In the genomic region with DNA sequence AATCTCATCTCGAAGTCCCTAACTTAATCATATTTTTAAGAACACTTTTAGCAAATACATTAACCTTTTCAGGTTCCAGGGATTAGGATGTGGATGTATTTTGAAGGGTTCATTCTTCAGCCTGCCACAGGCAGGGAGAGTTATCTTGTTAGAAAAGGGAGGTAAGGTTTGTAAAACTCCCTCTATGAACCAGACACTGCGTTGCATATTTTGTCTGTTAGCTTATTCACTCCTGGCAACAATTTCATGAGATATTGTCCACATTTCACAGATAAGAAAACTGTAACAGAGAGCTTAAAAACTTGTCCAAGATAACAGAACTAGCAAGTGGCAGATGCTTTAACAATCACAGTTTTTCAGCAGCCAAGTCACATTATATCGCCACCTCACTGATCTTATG, we compare ENCODE assay signal across 13 cellular contexts.
"Had no signal": no experiment of that assay in that cellular context is flagged by ENCODE, and none has a peak within 500 bp of the region (broad histone marks: within the 10 kb centered on the region; RNA-seq: fewer than 3 reads in every experiment).

No MANE protein-coding gene starts in this region.

- H3K27ac ChIP-seq: gastrocnemius medialis, heart right ventricle, parathyroid adenoma had no signal

- H3K4me3 ChIP-seq: gastrocnemius medialis, heart right ventricle, lung had no signal

- DNase-seq: activated CD4-positive, alpha-beta memory T cell treated with anti-CD3 and anti-CD28 coated beads for 36 hours; activated CD4-positive, alpha-beta T cell treated with anti-CD3 and anti-CD28 coated beads for 36 hours; activated naive CD4-positive, alpha-beta T cell treated with anti-CD3 and anti-CD28 coated beads, Interleukin-2, amount 50 U/mL, for 16 hours; activated T-cell treated with anti-CD3 and anti-CD28 coated beads, Interleukin-2, amount 50 U/mL, for 24 hours; cortex of kidney; effector CD4-positive, alpha-beta T cell; gastrocnemius medialis; heart right ventricle; midbrain; stimulated activated CD4-positive, alpha-beta T cell treated with anti-CD3 and anti-CD28 coated beads, Interleukin-12 subunit alpha, Interleukin-12 subunit beta, amount 100 ng/mL, for 4 hours; stimulated activated CD4-positive, alpha-beta T cell treated with anti-CD3 and anti-CD28 coated beads, Interleukin-2, amount 100 ng/mL, for 24 hours had no signal
